8 cellular contexts compared by ENCODE assay signal in the genomic region with DNA sequence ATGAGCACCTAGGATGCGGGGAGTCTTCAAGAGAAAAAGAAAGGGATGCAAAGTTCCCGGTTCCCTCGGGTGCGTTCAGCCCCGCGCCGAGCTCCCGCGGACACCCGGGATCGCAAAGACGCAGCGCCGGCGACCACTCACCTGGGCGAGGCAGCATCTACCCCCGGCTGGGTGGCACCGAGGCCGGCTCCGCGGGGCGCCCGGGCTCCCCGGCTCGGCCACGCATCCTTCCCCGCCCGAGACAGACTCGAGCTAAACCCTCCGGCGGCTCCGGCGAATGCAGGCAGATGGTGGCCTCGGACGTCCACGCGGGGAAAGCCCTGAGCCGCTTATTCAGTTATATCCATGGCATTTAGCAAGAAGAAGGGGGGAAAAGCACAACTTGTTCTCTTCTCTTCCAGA. TPM values are rescaled to one million over a fixed set of nuclear protein-coding genes. Genes with fewer than 3 reads are reported as not detected.
DNase-seq lines count a peak whose midpoint lies in the region; ATAC-seq, FAIRE-seq and TF ChIP-seq lines count a peak whose summit lies in the region.

No MANE protein-coding gene starts in this region.

- H2BK12ac ChIP-seq in H1 (ENCODE audit: low read depth, low read length) = peak overlapping the region; percentile 97; the same call in 1 of the 2 replicates

- H3K36me3 Mint-ChIP-seq in CD8-positive, alpha-beta memory T cell = no peaks in the 10 kb centered on the region

- peaks cover 13% of the 10 kb centered on the region for H3K23me2 ChIP-seq in H1 (ENCODE audit: low read depth, low read length)

- no peaks in the 10 kb centered on the region for H3K79me2 ChIP-seq in H1 (ENCODE audit: control insufficient read depth in 1 of 2, insufficient read depth in 2 of 2, low read length in 2 of 2)

- no peak overlapping the region for H2BK5ac ChIP-seq in H1 (ENCODE audit: low read depth, low read length)

- peaks cover 12% of the 10 kb centered on the region for H3K4me1 ChIP-seq in CD8-positive, alpha-beta memory T cell (ENCODE audit: insufficient read depth, low read length)
- H3K4me1 ChIP-seq in H1 (replicated peaks in 1 of 4; ENCODE audit: control insufficient read depth in 3 of 4, insufficient read depth in 4 of 4, low read length in 3 of 4) = peaks cover 13 to 24% (median 19%) of the 10 kb centered on the region in 4 experiments

- peak overlapping the region; percentile 88 to 94 for H3K4me2 ChIP-seq in H1 (ENCODE audit: insufficient read depth in 1 of 2, low read depth in 2 of 2, low read length in 2 of 2)

- TF ChIP-seq RAD21 in H1 (IDR thresholded peaks at IDR 0.05 in 1 of 2, conservative IDR thresholded peaks at IDR 0.05 in 1 of 2; ENCODE audit: low read depth in 2 of 2, low read length in 2 of 2) = no peak

- H3K4ac ChIP-seq in H1 (replicated peaks; ENCODE audit: insufficient read length, low read depth, low read length) = no peak overlapping the region

- ATAC-seq in omental fat pad (ENCODE audit: low FRiP score) = peak; percentile 16
- no peak for ATAC-seq in HG02610 (IDR thresholded peaks at IDR 0.05; ENCODE audit: unreplicated experiment)
- ATAC-seq in HG02588 (IDR thresholded peaks at IDR 0.05; ENCODE audit: unreplicated experiment) = no peak

- H3K4me3 ChIP-seq in CD8-positive, alpha-beta memory T cell (ENCODE audit: low read length) = peak overlapping the region; percentile 39
- peak overlapping the region; percentile 56 to 76 (median 72) for H3K4me3 ChIP-seq in H1 (ENCODE audit: extremely low read depth in 1 of 4, insufficient read depth in 2 of 4, low read depth in 3 of 4, low read length in 4 of 4)

- H2AK5ac ChIP-seq in H1 (ENCODE audit: low read depth, low read length) = no peak overlapping the region

- no peak overlapping the region for H3K27ac ChIP-seq in CD8-positive, alpha-beta memory T cell (ENCODE audit: low read depth, low read length)
- H3K27ac ChIP-seq in H1 (ENCODE audit: low read depth, low read length) = no peak overlapping the region

- POLR2A ChIA-PET in CD8-positive, alpha-beta memory T cell (lab: Charles Lee) = no interaction called here
- POLR2A ChIA-PET in H1 (lab: Charles Lee; ENCODE audit: partially characterized antibody) = interaction anchor here (0.8 to 1.3 kb wide), 2 partner anchors 11 to 60 kb away, joined by 3 read pairs; no protein-coding TSS in a partner anchor

- H3K9me3 ChIP-seq in CD8-positive, alpha-beta memory T cell (ENCODE audit: low read length) = no peaks in the 10 kb centered on the region
- H3K9me3 ChIP-seq in H1 (ENCODE audit: insufficient read depth in 2 of 2, low read depth in 1 of 2, low read length in 1 of 2) = no peaks in the 10 kb centered on the region

- H4K91ac ChIP-seq in H1 (replicated peaks; ENCODE audit: insufficient read length, low read length) = no peak overlapping the region

- no peak overlapping the region for H2BK120ac ChIP-seq in H1 (replicated peaks; ENCODE audit: low read depth, low read length)

- H3K27me3 Mint-ChIP-seq in CD8-positive, alpha-beta memory T cell = peaks cover 20 to 49% of the 10 kb centered on the region in 2 donors

- no peak overlapping the region; the same call in none of the 2 replicates for H4K8ac ChIP-seq in H1 (ENCODE audit: extremely low read depth, insufficient read depth, low read length)

- H3K14ac ChIP-seq in H1 (ENCODE audit: insufficient read length) = no peak overlapping the region

- H3K9ac ChIP-seq in H1 (replicated peaks in 1 of 4; ENCODE audit: extremely low read depth in 1 of 4, low read depth in 3 of 4, low read length in 3 of 4) = no peak overlapping the region

- H2BK15ac ChIP-seq in H1 (ENCODE audit: low read length) = no peak overlapping the region

- 2% methylated on average over 21 of the region's 38 CpGs; no CpG with 5 or more reads in 1 of the 2 experiments for WGBS in H1 (ENCODE audit: extremely low coverage in 1 of 2, insufficient coverage in 1 of 2, insufficient read length in 1 of 2, insufficient replicate concordance in 2 of 2, low coverage in 1 of 2, low lambda C conversion rate in 2 of 2, missing lambda C conversion rate in 1 of 2), 2 experiments

- no peak for FAIRE-seq in H1 (lab: Jason Lieb, UNC)

- no peaks in the 10 kb centered on the region for H3K36me3 ChIP-seq in CD8-positive, alpha-beta memory T cell (ENCODE audit: insufficient read depth, low read length)
- H3K36me3 ChIP-seq in H1 (ENCODE audit: control insufficient read depth in 2 of 4, insufficient read depth in 4 of 4, low read length in 3 of 4) = no peaks in the 10 kb centered on the region

- no peak overlapping the region for H3K27ac Mint-ChIP-seq in CD8-positive, alpha-beta memory T cell

- H2BK20ac ChIP-seq in H1 (ENCODE audit: low read length) = no peak overlapping the region

- peaks cover 4% of the 10 kb centered on the region for H3K27me3 ChIP-seq in CD8-positive, alpha-beta memory T cell (ENCODE audit: insufficient read depth, low read length, poor library complexity, severe bottlenecking)
- H3K27me3 ChIP-seq in H1 (replicated peaks in 1 of 4; ENCODE audit: control insufficient read depth in 3 of 4, extremely low read depth in 1 of 4, insufficient read depth in 3 of 4, low read length in 3 of 4) = peaks cover 3 to 23% (median 19%) of the 10 kb centered on the region in 4 experiments; a peak in 6 of 7 replicates

- no peak overlapping the region for H3K23ac ChIP-seq in H1 (ENCODE audit: insufficient read length)

- TF ChIP-seq EP300 in H1 (IDR thresholded peaks at IDR 0.05; ENCODE audit: borderline replicate concordance in 1 of 2, low read depth in 2 of 2, low read length in 2 of 2) = no peak

- H3K4me3 Mint-ChIP-seq in CD8-positive, alpha-beta memory T cell = peak overlapping the region; percentile 58 to 91 (median 72)

- H3K18ac ChIP-seq in H1 (ENCODE audit: extremely low read depth, low read length) = peak overlapping the region; percentile 82

- H3K9me3 Mint-ChIP-seq in CD8-positive, alpha-beta memory T cell = peaks cover 0 to 1% (median 0%) of the 10 kb centered on the region in 5 donors

- H3K56ac ChIP-seq in H1 (replicated peaks; ENCODE audit: insufficient read length, low read depth, low read length) = no peak overlapping the region

- H3K4me1 Mint-ChIP-seq in CD8-positive, alpha-beta memory T cell = peaks cover 4 to 15% (median 7%) of the 10 kb centered on the region in 3 donors

- DNase-seq in CD8-positive, alpha-beta memory T cell = no peak
- DNase-seq in NCI-H1105 treated with DMSO at 0.1 percent for 48 hours (lab: John Stamatoyannopoulos, UW) = peak; percentile 56
- DNase-seq in H1 (ENCODE audit: low read depth in 1 of 2, low spot score in 2 of 2) = peak in 1 of 2 experiments; percentile 52
- DNase-seq in omental fat pad (ENCODE audit: low spot score) = no peak
- no peak for DNase-seq in NCI-H2107 (lab: John Stamatoyannopoulos, UW)
- DNase-seq in inferior parietal cortex (ENCODE audit: extremely low spot score) = no peak

- TF ChIP-seq CTCF in H1 (IDR thresholded peaks at IDR 0.05; ENCODE audit: control extremely low read depth in 1 of 3, insufficient read depth in 1 of 3, low read depth in 1 of 3, low read length in 3 of 3) = no peak
- no peak for TF ChIP-seq CTCF in omental fat pad (IDR thresholded peaks at IDR 0.05)

- no peaks in the 10 kb centered on the region for H4K20me1 ChIP-seq in H1 (replicated peaks in 1 of 2; ENCODE audit: control insufficient read depth in 1 of 2, insufficient read depth in 2 of 2, low read length in 2 of 2)

- no peak overlapping the region for H2AFZ ChIP-seq in H1 (ENCODE audit: low read length)

- H4K5ac ChIP-seq in H1 (ENCODE audit: insufficient read length, low read depth, low read length) = no peak overlapping the region

- no peaks in the 10 kb centered on the region for H3K79me1 ChIP-seq in H1 (ENCODE audit: low read depth, low read length)

- TF ChIP-seq POLR2A in H1 (IDR thresholded peaks at IDR 0.05; ENCODE audit: control extremely low read depth in 1 of 2, low read depth in 2 of 2, low read length in 2 of 2) = no peak

- CTCF ChIA-PET in CD8-positive, alpha-beta memory T cell (lab: Charles Lee) = interaction anchor here (0.9 kb wide), 1 partner anchor 244 kb away, joined by 3 read pairs; no protein-coding TSS in a partner anchor
- CTCF ChIA-PET in H1 (lab: Charles Lee; ENCODE audit: partially characterized antibody) = interaction anchor here (0.6 to 11.1 kb wide), 27 partner anchors 12 to 671 kb away, joined by 3 to 136 read pairs (median 5); no protein-coding TSS in a partner anchor

TF ChIP-seq in H1, 55 proteins besides CTCF, POLR2A, EP300 and RAD21:
- TF ChIP-seq SUZ12 (IDR thresholded peaks at IDR 0.05; ENCODE audit: low read length) = peak; percentile 31; the same call in 1 of the 2 replicates
- TF ChIP-seq KDM4A (IDR thresholded peaks at IDR 0.05; ENCODE audit: low read depth, low read length, severe bottlenecking) = peak; percentile 53
- no peak for TF ChIP-seq SIN3A (conservative IDR thresholded peaks at IDR 0.05 in 1 of 2, IDR thresholded peaks at IDR 0.05 in 1 of 2; ENCODE audit: low read depth in 1 of 2, low read length in 2 of 2)
TF ChIP-seq in H1: peak in this region for 2.

RNA-seq across cellular contexts. Expression of gene LRFN2, which starts 0.4 kb away (rescaled TPM):
- not detected for total RNA-seq in CD8-positive, alpha-beta memory T cell
- 0.29 TPM for polyA plus RNA-seq in CD8-positive, alpha-beta memory T cell
- total RNA-seq in H1 (2021; fragmentation: NEBNext Ultra II Directional; extraction: Animal tissue kit (Norgen Biotek cat#: 25700)) = 2.3 TPM in 2 replicates
- 2.3 and 2.9 TPM in 2 replicates for polyA plus RNA-seq in H1 (2011; rRNA removed)
- 2.1 TPM for polyA plus RNA-seq in H1 (2011; cell fraction: cytosol; rRNA removed)
- 5.0 TPM for polyA plus RNA-seq in H1 (2011; cell fraction: nucleus; rRNA removed)
- 0.64 to 1.5 TPM (median 1.2 TPM) in 4 replicates for polyA plus RNA-seq in H1 (2012, experiment 1 of 2)
- 0.75 TPM for polyA plus RNA-seq in H1 (2012, experiment 2 of 2)
- polyA plus RNA-seq in H1 (2013, experiment 1 of 2) = 2.1 TPM
- 2.3 TPM for polyA plus RNA-seq in H1 (2013, experiment 2 of 2)
- polyA minus RNA-seq in H1 (2011; rRNA and poly(A)+ RNA removed) = 3.2 and 3.8 TPM in 2 replicates
- 2.9 TPM for polyA minus RNA-seq in H1 (2011; cell fraction: cytosol; rRNA and poly(A)+ RNA removed)
- polyA minus RNA-seq in H1 (2011; cell fraction: nucleus; rRNA and poly(A)+ RNA removed) = 6.2 TPM
- not detected for total RNA-seq in omental fat pad
